3 cellular contexts compared by ENCODE assay signal in the genomic region with DNA sequence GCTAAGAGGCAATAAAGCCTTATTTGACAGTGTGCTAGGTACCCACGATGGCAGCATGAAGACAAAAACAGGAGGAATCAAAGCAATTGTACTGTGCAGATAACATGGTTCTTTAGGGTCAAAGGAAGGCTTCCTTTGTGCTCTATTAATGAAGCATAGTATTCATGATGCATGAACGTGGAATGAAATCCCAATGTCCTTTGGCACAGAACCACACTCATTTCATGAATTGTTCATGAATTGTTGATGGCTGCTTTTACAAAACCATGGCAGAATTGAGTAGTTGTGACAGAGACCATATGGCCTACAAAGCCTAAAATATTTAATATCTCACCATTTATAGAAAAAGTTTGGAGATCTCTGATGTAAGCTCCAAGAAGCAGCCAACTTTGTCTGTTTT. TPM values are rescaled to one million over a fixed set of nuclear protein-coding genes. Genes with fewer than 3 reads are reported as not detected.
"Had no signal": no experiment of that assay in that cellular context is flagged by ENCODE, and none has a peak within 500 bp of the region (broad histone marks: within the 10 kb centered on the region; RNA-seq: fewer than 3 reads in every experiment).

No MANE protein-coding gene starts in this region.

RNA-seq across cellular contexts. Expression of gene KCNJ12, which starts 52.6 kb away (rescaled TPM):
- total RNA-seq: lung microvascular endothelial cell; natural killer cell treated with Interleukin-12 subunit alpha and Interleukin-12 subunit beta and Interleukin-15 and Interleukin-18, amount 100 ng/mL, for 72 hours had no signal
- polyA plus RNA-seq: immature natural killer cell had no signal
